In genomic region chr14:103522649-103523582, GRCh38 we compare ENCODE assay signal across 7 cellular contexts. TPM values are rescaled to one million over a fixed set of nuclear protein-coding genes. Genes with fewer than 3 reads are reported as not detected.
DNase-seq lines count a peak whose midpoint lies in the region; TF ChIP-seq lines count a peak whose summit lies in the region.

Gene CKB (minus strand): TSS chr14:103522830. CDS start chr14:103522493, 337 bp downstream.

- no peak within 1 kb of the TSS for H2AFZ ChIP-seq in fibroblast of lung (ENCODE audit: low read length)

- H3K4me2 ChIP-seq in fibroblast of lung (ENCODE audit: extremely low read depth, insufficient read depth, low read length) = peak within 1 kb of the TSS; percentile 78

- peak within 1 kb of the TSS; percentile 46 for H3K9ac ChIP-seq in fibroblast of lung (ENCODE audit: insufficient read depth, low read length)

- DNase-seq in GM06990 (ENCODE audit: extremely low read depth, insufficient read length) = peak; percentile 17
- DNase-seq in NCI-H1436 treated with DMSO at 0.1 percent for 48 hours (lab: John Stamatoyannopoulos, UW) = peak; percentile 13
- DNase-seq in WERI-Rb-1 = peak; percentile 82
- DNase-seq in fibroblast of lung (ENCODE audit: low read depth in 2 of 2) = peak; percentile 47 to 57
- DNase-seq in kidney glomerular epithelial cell (lab: John Stamatoyannopoulos, UW) = no peak
- no peak for DNase-seq in cerebellar nuclear complex (lab: John Stamatoyannopoulos, UW)

- peaks cover 20% of the 10 kb centered on the region for H3K4me1 ChIP-seq in fibroblast of lung (ENCODE audit: control insufficient read depth, extremely low read depth, insufficient read depth, low read length)
- H3K4me1 ChIP-seq in muscle layer of duodenum (ENCODE audit: control insufficient read depth in 1 of 2, insufficient read depth in 2 of 2, low read length in 2 of 2) = peaks cover 6 to 46% of the 10 kb centered on the region in 2 donors

- peak within 1 kb of the TSS; percentile 46 for H3K4me3 ChIP-seq in GM06990 (replicated peaks; ENCODE audit: low read depth, low read length)
- H3K4me3 ChIP-seq in WERI-Rb-1 (ENCODE audit: low read depth, low read length) = peak within 1 kb of the TSS; percentile 87
- H3K4me3 ChIP-seq in fibroblast of lung (replicated peaks in 1 of 4; ENCODE audit: control extremely low read depth in 1 of 4, insufficient read depth in 1 of 4, low read depth in 3 of 4, low read length in 4 of 4) = peak within 1 kb of the TSS; percentile 41 to 69 (median 57)
- peak within 1 kb of the TSS; percentile 46 to 82 for H3K4me3 ChIP-seq in muscle layer of duodenum (ENCODE audit: low read depth in 1 of 2, low read length in 2 of 2)

- H4K20me1 ChIP-seq in fibroblast of lung (ENCODE audit: control insufficient read depth, extremely low read depth, insufficient read depth, low read length) = no peaks in the 10 kb centered on the region

- H3K27me3 ChIP-seq in GM06990 (replicated peaks; ENCODE audit: control insufficient read depth, insufficient read depth, low read length) (no peaks in the 10 kb centered on the region; the same call in 1 of the 2 replicates), WERI-Rb-1 (ENCODE audit: insufficient read depth, low read depth, severe bottlenecking) (no peaks in the 10 kb centered on the region), fibroblast of lung (ENCODE audit: control insufficient read depth, insufficient read depth, low read length) (no peaks in the 10 kb centered on the region), muscle layer of duodenum (ENCODE audit: low read depth, low read length) (no peaks in the 10 kb centered on the region)

- no peaks in the 10 kb centered on the region for H3K9me3 ChIP-seq in WERI-Rb-1 (ENCODE audit: severe bottlenecking)
- H3K9me3 ChIP-seq in fibroblast of lung (ENCODE audit: control insufficient read depth, insufficient read depth, low read depth, low read length) = no peaks in the 10 kb centered on the region
- H3K9me3 ChIP-seq in muscle layer of duodenum (ENCODE audit: control insufficient read depth in 1 of 2, low read length in 2 of 2) = no peaks in the 10 kb centered on the region

- H3K36me3 ChIP-seq in GM06990 (ENCODE audit: control insufficient read depth, insufficient read depth, low read length) (no peaks in the 10 kb centered on the region), WERI-Rb-1 (peaks cover 36% of the 10 kb centered on the region), fibroblast of lung (ENCODE audit: control insufficient read depth, insufficient read depth, low read length) (no peaks in the 10 kb centered on the region), muscle layer of duodenum (ENCODE audit: control insufficient read depth in 1 of 2, insufficient read depth in 2 of 2, low read length in 2 of 2) (peaks cover 0 to 4% of the 10 kb centered on the region in 2 donors)

- TF ChIP-seq CTCF in GM06990 (IDR thresholded peaks at IDR 0.05; ENCODE audit: insufficient read depth, low read length, poor library complexity, severe bottlenecking) = no peak
- no peak for TF ChIP-seq CTCF in WERI-Rb-1 (IDR thresholded peaks at IDR 0.05; ENCODE audit: low read depth, low read length)
- TF ChIP-seq CTCF in fibroblast of lung (conservative IDR thresholded peaks at IDR 0.05 in 1 of 2, IDR thresholded peaks at IDR 0.05 in 1 of 2; ENCODE audit: low read depth in 1 of 2, low read length in 2 of 2) = no peak

- peak within 1 kb of the TSS; percentile 82 for H3K27ac ChIP-seq in WERI-Rb-1
- H3K27ac ChIP-seq in fibroblast of lung (ENCODE audit: insufficient read depth, low read length) = no peak within 1 kb of the TSS
- H3K27ac ChIP-seq in muscle layer of duodenum (ENCODE audit: low read length) = no peak within 1 kb of the TSS

- no peaks in the 10 kb centered on the region for H3K79me2 ChIP-seq in fibroblast of lung (ENCODE audit: control insufficient read depth, insufficient read depth, low read length)

RNA-seq across cellular contexts. Expression of gene CKB, which starts in this region (rescaled TPM):
- total RNA-seq in fibroblast of lung = 69.9 and 136 TPM in 2 replicates
- 57.2 and 65.2 TPM in 2 replicates for polyA plus RNA-seq in fibroblast of lung
- 191 and 207 TPM in 2 replicates for polyA plus RNA-seq in fibroblast of lung (2012)
- 46.1 and 82.3 TPM in 2 replicates for polyA minus RNA-seq in fibroblast of lung (ENCODE audit: low replicate concordance)

Comparison
In these comparisons a context has a peak if more than half of its experiments do, and no peak if none do; other contexts are left out.
1. DNase-seq: peak in GM06990 (single experiment), NCI-H1436 treated with DMSO at 0.1 percent for 48 hours (single experiment), WERI-Rb-1 (single experiment) and fibroblast of lung (2 of 2); none in kidney glomerular epithelial cell (single experiment) and cerebellar nuclear complex (0 of 2).
2. Peak in every context shown above with its lines, with median percentiles within 50 percentile points of each other: H3K4me3 ChIP-seq.